Comparison of ENCODE assay signal across 26 cellular contexts in genomic region chr3:45120615-45121158, GRCh38. TPM values are rescaled to one million over a fixed set of nuclear protein-coding genes. Genes with fewer than 3 reads are reported as not detected.
DNase-seq lines count a peak whose midpoint lies in the region; ATAC-seq, FAIRE-seq and TF ChIP-seq lines count a peak whose summit lies in the region.
"Had no signal": no experiment of that assay in that cellular context is flagged by ENCODE, and none has a peak within 500 bp of the region (broad histone marks: within the 10 kb centered on the region; RNA-seq: fewer than 3 reads in every experiment).

No MANE protein-coding gene starts in this region.

- peak overlapping the region; percentile 33 for H3K4me2 ChIP-seq in keratinocyte (ENCODE audit: control insufficient read depth, extremely low read depth, insufficient read depth, low read depth, low read length)
- H3K4me2 ChIP-seq: BLaER1 had no signal

- TF ChIP-seq POLR2A in breast epithelium (IDR thresholded peaks at IDR 0.05) (no peak), body of pancreas (IDR thresholded peaks at IDR 0.05) (no peak)

- H3K4me1 Mint-ChIP-seq in MCF 10A (ENCODE audit: insufficient read depth, unreplicated experiment): peaks cover 48% of the 10 kb centered on the region
- H3K4me1 Mint-ChIP-seq in type B pancreatic cell (ENCODE audit: unreplicated experiment): peaks cover 37% of the 10 kb centered on the region
- peaks cover 24% of the 10 kb centered on the region for H3K4me1 Mint-ChIP-seq in chondrocyte (ENCODE audit: low read depth)
- H3K4me1 Mint-ChIP-seq in CD4-positive, alpha-beta memory T cell: peaks cover 12 to 22% (median 18%) of the 10 kb centered on the region in 4 donors

- dilution Hi-C loops in keratinocyte (cut with MboI; ENCODE audit: extremely low pct_ligation_motif_present, low sequenced_read_pairs): no loop called here

- H3K27ac ChIP-seq in breast epithelium (no peak overlapping the region), body of pancreas (peak overlapping the region; percentile 34 to 77 (median 66)), keratinocyte (ENCODE audit: control insufficient read depth, insufficient read depth, low read length) (peak overlapping the region; percentile 77)
- no peak overlapping the region for H3K27ac ChIP-seq in CD4-positive, alpha-beta memory T cell (ENCODE audit: low read depth, low read length)
- H3K27ac ChIP-seq: BLaER1 had no signal

- CTCF ChIA-PET in MCF 10A (lab: Yijun Ruan, JAX): interaction anchor here (0.9 to 4.1 kb wide), 6 partner anchors 12 to 90 kb away, joined by 3 to 30 read pairs (median 5); no protein-coding TSS in a partner anchor
- CTCF ChIA-PET in CD4-positive, alpha-beta memory T cell (lab: Charles Lee; ENCODE audit: partially characterized antibody): interaction anchor here (0.6 to 1.9 kb wide), 6 partner anchors 9 to 1248 kb away, joined by 3 to 6 read pairs (median 4); no protein-coding TSS in a partner anchor

- intact Hi-C loops in MCF 10A (cut with micrococcal nuclease): loop anchor here (5.0 kb wide), 2 partner anchors 62 to 233 kb away; no protein-coding TSS in a partner anchor
- intact Hi-C loops in breast epithelium (cut with DNase I; ENCODE audit: low total_unique reads): no loop called here
- intact Hi-C loops in body of pancreas (cut with DNase I): no loop called here
- intact Hi-C loops in CD4-positive, alpha-beta memory T cell (cut with micrococcal nuclease): no loop called here

- no peak overlapping the region for H2AFZ ChIP-seq in keratinocyte (ENCODE audit: control insufficient read depth, low read length)

- H3K27me3 Mint-ChIP-seq in MCF 10A (ENCODE audit: insufficient read depth, unreplicated experiment): no peaks in the 10 kb centered on the region
- no peaks in the 10 kb centered on the region for H3K27me3 Mint-ChIP-seq in type B pancreatic cell
- H3K27me3 Mint-ChIP-seq in chondrocyte (ENCODE audit: low read depth): peaks cover 10% of the 10 kb centered on the region
- H3K27me3 Mint-ChIP-seq in CD4-positive, alpha-beta memory T cell: peaks cover 2 to 7% of the 10 kb centered on the region in 2 donors

- H4K20me1 ChIP-seq in keratinocyte (ENCODE audit: control insufficient read depth, extremely low read depth, insufficient read depth, low read length): peaks cover 18% of the 10 kb centered on the region
- H4K20me1 ChIP-seq: BLaER1 had no signal

- H3K36me3 ChIP-seq in breast epithelium: no peaks in the 10 kb centered on the region
- H3K36me3 ChIP-seq in body of pancreas (replicated peaks in 1 of 2; ENCODE audit: insufficient read depth in 1 of 2, low read depth in 2 of 2): no peaks in the 10 kb centered on the region
- peaks cover 14 to 49% of the 10 kb centered on the region in 2 experiments for H3K36me3 ChIP-seq in keratinocyte (ENCODE audit: control insufficient read depth in 2 of 2, extremely low read depth in 1 of 2, insufficient read depth in 2 of 2, low read length in 2 of 2)
- H3K36me3 ChIP-seq in CD4-positive, alpha-beta memory T cell (ENCODE audit: insufficient read depth, low read length): no peaks in the 10 kb centered on the region
- H3K36me3 ChIP-seq: BLaER1 had no signal

- no peaks in the 10 kb centered on the region for H3K27me3 ChIP-seq in breast epithelium
- H3K27me3 ChIP-seq in body of pancreas: no peaks in the 10 kb centered on the region
- H3K27me3 ChIP-seq in keratinocyte (ENCODE audit: control insufficient read depth, extremely low read depth, insufficient read depth, low read length): no peaks in the 10 kb centered on the region
- no peaks in the 10 kb centered on the region for H3K27me3 ChIP-seq in CD4-positive, alpha-beta memory T cell (ENCODE audit: insufficient read depth, low read length)
- H3K27me3 ChIP-seq: BLaER1 had no signal

- H3K9me3 ChIP-seq in breast epithelium (no peaks in the 10 kb centered on the region), body of pancreas (no peaks in the 10 kb centered on the region), keratinocyte (ENCODE audit: control insufficient read depth, low read depth, low read length) (no peaks in the 10 kb centered on the region)
- no peaks in the 10 kb centered on the region for H3K9me3 ChIP-seq in CD4-positive, alpha-beta memory T cell (ENCODE audit: control insufficient read depth in 1 of 2, low read length in 2 of 2)
- H3K9me3 ChIP-seq: BLaER1 had no signal

- WGBS in body of pancreas, 2 donors: 79 to 86% methylated on average over 10 of the region's 10 CpGs

- no peak for ATAC-seq in body of pancreas
- no peak for ATAC-seq in omental fat pad (ENCODE audit: low FRiP score)
- ATAC-seq: activated naive CD8-positive, alpha-beta T cell treated with anti-CD3 and anti-CD28 coated beads, Interleukin-2, amount 50 U/mL, for 24 hours; left cardiac atrium; T-helper 17 cell had no signal

- no TSS peak for BruUV-seq in MCF 10A (replicated peaks; lab: Mats Ljungman, UMichigan)

- DNase-seq in MCF 10A (ENCODE audit: unreplicated experiment) (no peak), breast epithelium (ENCODE audit: low spot score in 2 of 2) (no peak), body of pancreas (no peak), keratinocyte (ENCODE audit: low read depth, low spot score) (no peak), type B pancreatic cell (ENCODE audit: extremely low spot score, unreplicated experiment) (no peak), chondrocyte (ENCODE audit: low spot score) (no peak), omental fat pad (ENCODE audit: low spot score) (no peak)
- no peak for DNase-seq in CD4-positive, alpha-beta memory T cell
- DNase-seq: activated CD4-positive, alpha-beta T cell treated with anti-CD3 and anti-CD28 coated beads, Interleukin-2, amount 10 ng/mL, durations not matched to agents 7 days and 5 days; activated CD8-positive, alpha-beta memory T cell treated with anti-CD3 and anti-CD28 coated beads, Interleukin-2, amount 50 U/mL, for 4 hours; activated naive CD8-positive, alpha-beta T cell treated with anti-CD3 and anti-CD28 coated beads, Interleukin-2, amount 50 U/mL, for 24 hours; foreskin melanocyte; GOT3; KG1; left cardiac atrium; MV-4-11; NCI-H187 treated with DMSO at 0.1 percent for 48 hours; NCI-H345; stimulated activated CD4-positive, alpha-beta T cell treated with anti-CD3 and anti-CD28 coated beads, Interleukin-12 subunit alpha, Interleukin-12 subunit beta, amount 100 ng/mL, for 4 hours; T-helper 17 cell had no signal

- peaks cover 18% of the 10 kb centered on the region for H3K9me1 ChIP-seq in keratinocyte (ENCODE audit: control insufficient read depth, extremely low read depth, insufficient read depth, low read length)

- peaks cover 67% of the 10 kb centered on the region for H3K79me2 ChIP-seq in keratinocyte (ENCODE audit: control insufficient read depth, insufficient read depth, low read length)

- H3K27ac Mint-ChIP-seq in MCF 10A (ENCODE audit: low read depth, unreplicated experiment) (peak overlapping the region; percentile 89), type B pancreatic cell (peak overlapping the region; percentile 77), chondrocyte (ENCODE audit: unreplicated experiment) (no peak overlapping the region)
- no peak overlapping the region for H3K27ac Mint-ChIP-seq in CD4-positive, alpha-beta memory T cell
- H3K27ac Mint-ChIP-seq: activated naive CD8-positive, alpha-beta T cell treated with anti-CD3 and anti-CD28 coated beads, Interleukin-2, amount 50 U/mL, for 24 hours; T-helper 17 cell had no signal

- POLR2A ChIA-PET in MCF 10A (lab: Yijun Ruan, JAX): interaction anchor here (0.9 to 12.0 kb wide), 12 partner anchors 15 to 90 kb away, joined by 4 to 192 read pairs (median 5); partner anchors contain the start of gene CDCP1
- POLR2A ChIA-PET in CD4-positive, alpha-beta memory T cell (lab: Charles Lee; ENCODE audit: partially characterized antibody): no interaction called here

- H3K9ac ChIP-seq in keratinocyte (ENCODE audit: control insufficient read depth, extremely low read depth, insufficient read depth, low read length): peak overlapping the region; percentile 29
- H3K9ac ChIP-seq: BLaER1 had no signal

- no peak for FAIRE-seq in keratinocyte (lab: Jason Lieb, UNC)
- FAIRE-seq: endothelial cell of umbilical vein, urothelium cell line had no signal

- no peak overlapping the region for H3K4me3 ChIP-seq in breast epithelium
- no peak overlapping the region for H3K4me3 ChIP-seq in body of pancreas
- H3K4me3 ChIP-seq in keratinocyte (ENCODE audit: control insufficient read depth in 2 of 3, extremely low read depth in 1 of 3, insufficient read depth in 2 of 3, low read depth in 1 of 3, low read length in 3 of 3): peak overlapping the region in 1 of 3 experiments; percentile 16
- no peak overlapping the region for H3K4me3 ChIP-seq in CD4-positive, alpha-beta memory T cell (ENCODE audit: low read length in 2 of 2)
- H3K4me3 ChIP-seq: BLaER1 had no signal

- TF ChIP-seq CTCF in MCF 10A (IDR thresholded peaks at IDR 0.05; ENCODE audit: unreplicated experiment) (no peak), breast epithelium (IDR thresholded peaks at IDR 0.05) (no peak), body of pancreas (IDR thresholded peaks at IDR 0.05) (peak in 2 of 7 experiments; percentile 2 to 5), keratinocyte (optimal IDR thresholded peaks at IDR 0.05 in 1 of 3, IDR thresholded peaks at IDR 0.05 in 1 of 3, conservative IDR thresholded peaks at IDR 0.05 in 1 of 3; ENCODE audit: extremely low read depth in 1 of 3, insufficient read depth in 2 of 3, low read length in 3 of 3) (no peak), type B pancreatic cell (conservative IDR thresholded peaks at IDR 0.05) (no peak), chondrocyte (IDR thresholded peaks at IDR 0.05) (no peak), omental fat pad (IDR thresholded peaks at IDR 0.05) (no peak)

- H3K9me3 Mint-ChIP-seq in MCF 10A (ENCODE audit: unreplicated experiment) (no peaks in the 10 kb centered on the region), type B pancreatic cell (no peaks in the 10 kb centered on the region), chondrocyte (ENCODE audit: low read depth) (no peaks in the 10 kb centered on the region)
- no peaks in the 10 kb centered on the region for H3K9me3 Mint-ChIP-seq in CD4-positive, alpha-beta memory T cell
- H3K9me3 Mint-ChIP-seq: activated CD4-positive, alpha-beta T cell treated with anti-CD3 and anti-CD28 coated beads, Interleukin-2, amount 10 ng/mL, durations not matched to agents 7 days and 5 days; activated naive CD8-positive, alpha-beta T cell treated with anti-CD3 and anti-CD28 coated beads, Interleukin-2, amount 50 U/mL, for 24 hours; activated T-helper 2 cell treated with anti-CD3 and anti-CD28 coated beads, Interferon-gamma antibody, Interleukin-2, Interleukin-4, amounts not matched to agents 10 μg/mL and 5 μg/mL and 100 μg/mL, durations not matched to agents 14 hours and 24 hours and 36 hours; brain had no signal

- peaks cover 37% of the 10 kb centered on the region for H3K36me3 Mint-ChIP-seq in MCF 10A (ENCODE audit: insufficient read depth, unreplicated experiment)
- peaks cover 4% of the 10 kb centered on the region for H3K36me3 Mint-ChIP-seq in type B pancreatic cell
- H3K36me3 Mint-ChIP-seq in chondrocyte (ENCODE audit: low read depth): no peaks in the 10 kb centered on the region
- no peaks in the 10 kb centered on the region for H3K36me3 Mint-ChIP-seq in CD4-positive, alpha-beta memory T cell
- H3K36me3 Mint-ChIP-seq: brain had no signal

- H3K4me3 Mint-ChIP-seq in MCF 10A (ENCODE audit: unreplicated experiment) (no peak overlapping the region), type B pancreatic cell (peak overlapping the region; percentile 15), chondrocyte (ENCODE audit: unreplicated experiment) (no peak overlapping the region)
- no peak overlapping the region for H3K4me3 Mint-ChIP-seq in CD4-positive, alpha-beta memory T cell
- H3K4me3 Mint-ChIP-seq: activated CD4-positive, alpha-beta T cell treated with anti-CD3 and anti-CD28 coated beads, Interleukin-2, amount 10 ng/mL, durations not matched to agents 7 days and 5 days; activated naive CD8-positive, alpha-beta T cell treated with anti-CD3 and anti-CD28 coated beads, Interleukin-2, amount 50 U/mL, for 24 hours; brain; T-helper 17 cell had no signal

- H3K4me1 ChIP-seq in breast epithelium (no peaks in the 10 kb centered on the region), body of pancreas (peaks cover 59% of the 10 kb centered on the region), keratinocyte (ENCODE audit: control insufficient read depth, extremely low read depth, insufficient read depth, low read length) (peaks cover 65% of the 10 kb centered on the region)
- H3K4me1 ChIP-seq in CD4-positive, alpha-beta memory T cell (ENCODE audit: insufficient read depth, low read length): peaks cover 18% of the 10 kb centered on the region

RNA-seq across cellular contexts. Expression of gene CDCP1, which starts 25.5 kb away (rescaled TPM):
- total RNA-seq in MCF 10A (2022) (180 and 208 TPM in 2 replicates), breast epithelium (10 to 100 TPM in 1 of 3 donors, 1 to 10 TPM in 2; 1.9 to 11.3 (median 8.5) TPM), body of pancreas (1 to 10 TPM; 6.2 to 6.3 TPM), type B pancreatic cell (ENCODE audit: low replicate concordance) (26.3 and 82.5 TPM in 2 replicates), chondrocyte (0.15 to 0.48 TPM (median 0.18 TPM) in 3 replicates), omental fat pad (10 to 100 TPM in 2 of 4 donors, 1 to 10 TPM in 1, under 1 TPM in 1; 0.16 to 30.7 (median 8.2) TPM)
- polyA plus RNA-seq in keratinocyte: 71.0 to 171 TPM (median 85.8 TPM) in 3 replicates
- 25.6 TPM for polyA plus RNA-seq in keratinocyte (2011; ENCODE audit: low read depth)
- 94.9 and 114 TPM in 2 replicates for polyA plus RNA-seq in keratinocyte (2011; cell fraction: cytosol; rRNA removed)
- polyA plus RNA-seq in keratinocyte (2011; cell fraction: nucleus; rRNA removed): 289 and 310 TPM in 2 replicates
- 62.4 and 123 TPM in 2 replicates for polyA plus RNA-seq in keratinocyte (2012; ENCODE audit: low replicate concordance)
- 124 to 419 TPM (median 165 TPM) in 3 replicates for polyA minus RNA-seq in keratinocyte
- 129 TPM for polyA minus RNA-seq in keratinocyte (2011; cell fraction: cytosol; rRNA and poly(A)+ RNA removed)
- polyA minus RNA-seq in keratinocyte (2011; cell fraction: nucleus; rRNA and poly(A)+ RNA removed): 264 and 415 TPM in 2 replicates
- under 1 TPM; 0.35 to 0.44 TPM for total RNA-seq in CD4-positive, alpha-beta memory T cell
- polyA plus RNA-seq in CD4-positive, alpha-beta memory T cell: under 1 TPM; 0.24 to 0.60 TPM
- total RNA-seq: SK-MEL-5 had no signal

Comparison
In these comparisons a context has a peak if more than half of its experiments do, and no peak if none do; other contexts are left out.
1. H3K27ac Mint-ChIP-seq: peak in MCF 10A (single experiment) and type B pancreatic cell (single experiment); none in chondrocyte (single experiment) and CD4-positive, alpha-beta memory T cell (0 of 7).
2. H3K27ac ChIP-seq: peak in body of pancreas (4 of 4) and keratinocyte (single experiment); none in breast epithelium (0 of 2) and CD4-positive, alpha-beta memory T cell (single experiment).